ENCODE assay signal across 30 cellular contexts in genomic region chr6:88666906-88667305, GRCh38.
"Had no signal": no experiment of that assay in that cellular context is flagged by ENCODE, and none has a peak within 500 bp of the region (broad histone marks: within the 10 kb centered on the region; RNA-seq: fewer than 3 reads in every experiment).

No MANE protein-coding gene starts in this region.

- H3K36me3 ChIP-seq: MG63, Peyer's patch, WERI-Rb-1 had no signal

- H3K27me3 ChIP-seq: MG63, Peyer's patch had no signal

- ATAC-seq: activated CD8-positive, alpha-beta memory T cell treated with anti-CD3 and anti-CD28 coated beads, Interleukin-2, amount 10 ng/mL, durations not matched to agents 7 days and 5 days; activated naive CD8-positive, alpha-beta T cell treated with anti-CD3 and anti-CD28 coated beads, Interleukin-2, amount 50 U/mL, for 24 hours; PC-3; Right ventricle myocardium inferior had no signal

- H3K4me3 ChIP-seq: MG63, Peyer's patch had no signal

- DNase-seq: activated CD4-positive, alpha-beta memory T cell treated with anti-CD3 and anti-CD28 coated beads, Interleukin-2, amount 10 ng/mL, durations not matched to agents 7 days and 5 days; activated CD4-positive, alpha-beta T cell treated with anti-CD3 and anti-CD28 coated beads for 1 hour; activated CD4-positive, alpha-beta T cell treated with anti-CD3 and anti-CD28 coated beads for 48 hours; activated CD4-positive, CD25-positive, alpha-beta regulatory T cell; activated CD8-positive, alpha-beta memory T cell treated with anti-CD3 and anti-CD28 coated beads for 24 hours; activated CD8-positive, alpha-beta memory T cell treated with anti-CD3 and anti-CD28 coated beads, Interleukin-2, amount 10 ng/mL, durations not matched to agents 7 days and 5 days; activated CD8-positive, alpha-beta memory T cell treated with anti-CD3 and anti-CD28 coated beads, Interleukin-2, amount 50 U/mL, for 48 hours; activated effector memory CD4-positive, alpha-beta T cell treated with Interleukin-2 at 50 U/mL for 16 hours; activated naive CD4-positive, alpha-beta T cell treated with anti-CD3 and anti-CD28 coated beads, Interleukin-2, amount 10 ng/mL, durations not matched to agents 7 days and 5 days; activated naive CD8-positive, alpha-beta T cell treated with anti-CD3 and anti-CD28 coated beads, Interleukin-2, amount 50 U/mL, for 24 hours; activated T-cell treated with anti-CD3 and anti-CD28 coated beads, Interleukin-2, amount 50 U/mL, for 48 hours; anterior cingulate cortex; MG63; NCI-H1048; NCI-H1105 treated with DMSO at 0.1 percent for 48 hours; NCI-H1436; NCI-H1694; NCI-H1930; NCI-H2081 treated with DMSO at 0.1 percent for 48 hours; NCI-H226; NCI-H446 treated with DMSO at 0.1 percent for 48 hours; NCI-H524; NCI-H69; NCI-H82; PC-3; Peyer's patch; T1000; WERI-Rb-1 had no signal

- H3K27ac ChIP-seq: Peyer's patch, RWPE1, WERI-Rb-1 had no signal

- H3K4me1 ChIP-seq: Peyer's patch had no signal
